In the genomic region with DNA sequence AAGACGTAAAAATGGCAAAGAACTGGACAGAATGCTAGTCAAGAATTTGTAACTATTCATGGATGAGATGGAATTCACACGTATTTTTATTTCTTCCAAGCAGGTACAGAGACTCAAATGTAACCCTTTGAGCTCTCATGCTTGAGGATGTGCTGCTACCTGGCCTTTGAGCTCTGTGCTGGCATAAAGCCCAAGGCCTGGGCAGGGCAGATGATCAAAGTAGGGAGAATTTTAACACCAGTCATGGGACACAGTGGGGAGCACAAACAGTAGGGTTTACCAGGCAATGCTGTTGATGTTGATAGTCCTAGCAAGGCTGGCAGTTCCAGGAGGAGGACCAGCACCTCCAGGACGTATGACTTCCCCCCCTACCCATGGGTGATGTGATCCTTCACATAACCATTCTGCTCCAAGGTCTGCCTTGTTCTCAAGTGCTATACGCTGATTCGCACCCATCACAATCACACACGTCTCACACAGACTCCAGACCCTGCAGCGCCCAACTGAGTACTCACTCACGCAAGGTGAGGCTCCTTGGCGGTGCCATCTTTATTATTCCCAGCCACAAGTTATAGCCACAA, we compare ENCODE assay signal across 1 cellular context.
TF ChIP-seq lines count a peak whose summit lies in the region.

No MANE protein-coding gene starts in this region.

TF ChIP-seq in IMR-90, 13 proteins besides CTCF, POLR2A, EP300 and RAD21:
- TF ChIP-seq CHD1 (IDR thresholded peaks at IDR 0.05; ENCODE audit: low read depth, low read length) (no peak), ELK1 (IDR thresholded peaks at IDR 0.05; ENCODE audit: borderline replicate concordance, low read depth, low read length) (no peak), MXI1 (IDR thresholded peaks at IDR 0.05; ENCODE audit: borderline replicate concordance, low read depth, low read length) (no peak)
